ENCODE assay signal across 1 cellular context in the genomic region with DNA sequence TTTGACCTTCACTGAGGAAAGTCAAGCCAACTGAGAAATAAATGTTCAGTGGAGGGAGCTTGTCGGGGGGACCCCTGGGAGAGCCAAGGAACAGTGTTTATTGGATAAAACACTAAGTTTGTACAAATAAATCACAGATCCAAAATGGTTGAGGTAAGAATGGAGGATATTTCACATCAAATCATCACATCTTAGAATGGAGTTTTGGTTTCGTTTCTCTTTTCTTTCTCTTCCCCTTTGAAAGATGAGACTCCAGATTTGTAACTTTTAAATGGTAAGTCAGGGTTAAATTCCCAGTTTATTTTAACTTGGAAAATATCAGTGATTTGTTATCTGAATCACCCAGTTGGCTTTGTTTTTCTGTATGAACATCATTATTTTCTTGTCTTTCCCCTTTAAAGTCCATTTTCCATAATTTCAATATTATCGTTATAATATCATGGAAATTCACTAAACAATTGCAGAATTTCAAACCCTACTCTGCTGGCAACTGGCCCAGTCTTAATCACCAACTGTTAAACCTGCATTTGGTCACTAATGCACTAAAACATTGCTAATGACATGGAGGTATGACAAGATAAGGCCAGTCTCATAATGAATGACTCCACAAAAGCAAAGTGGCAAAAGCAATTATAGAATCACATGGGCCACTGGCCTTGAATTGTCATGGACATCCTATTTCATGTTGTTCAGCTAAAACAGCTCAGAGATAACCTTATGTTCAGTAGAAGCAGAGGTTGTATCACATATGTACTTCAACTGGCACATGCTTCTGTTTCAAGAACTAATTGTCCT.
TF ChIP-seq lines count a peak whose summit lies in the region.

No MANE protein-coding gene starts in this region.

TF ChIP-seq in WTC11, 78 proteins besides CTCF, POLR2A, EP300 and RAD21 (continued from another document):
- no peak for TF ChIP-seq FOXK1 (CRISPR knock-in tag; IDR thresholded peaks at IDR 0.05)
- TF ChIP-seq, protein P1, sequence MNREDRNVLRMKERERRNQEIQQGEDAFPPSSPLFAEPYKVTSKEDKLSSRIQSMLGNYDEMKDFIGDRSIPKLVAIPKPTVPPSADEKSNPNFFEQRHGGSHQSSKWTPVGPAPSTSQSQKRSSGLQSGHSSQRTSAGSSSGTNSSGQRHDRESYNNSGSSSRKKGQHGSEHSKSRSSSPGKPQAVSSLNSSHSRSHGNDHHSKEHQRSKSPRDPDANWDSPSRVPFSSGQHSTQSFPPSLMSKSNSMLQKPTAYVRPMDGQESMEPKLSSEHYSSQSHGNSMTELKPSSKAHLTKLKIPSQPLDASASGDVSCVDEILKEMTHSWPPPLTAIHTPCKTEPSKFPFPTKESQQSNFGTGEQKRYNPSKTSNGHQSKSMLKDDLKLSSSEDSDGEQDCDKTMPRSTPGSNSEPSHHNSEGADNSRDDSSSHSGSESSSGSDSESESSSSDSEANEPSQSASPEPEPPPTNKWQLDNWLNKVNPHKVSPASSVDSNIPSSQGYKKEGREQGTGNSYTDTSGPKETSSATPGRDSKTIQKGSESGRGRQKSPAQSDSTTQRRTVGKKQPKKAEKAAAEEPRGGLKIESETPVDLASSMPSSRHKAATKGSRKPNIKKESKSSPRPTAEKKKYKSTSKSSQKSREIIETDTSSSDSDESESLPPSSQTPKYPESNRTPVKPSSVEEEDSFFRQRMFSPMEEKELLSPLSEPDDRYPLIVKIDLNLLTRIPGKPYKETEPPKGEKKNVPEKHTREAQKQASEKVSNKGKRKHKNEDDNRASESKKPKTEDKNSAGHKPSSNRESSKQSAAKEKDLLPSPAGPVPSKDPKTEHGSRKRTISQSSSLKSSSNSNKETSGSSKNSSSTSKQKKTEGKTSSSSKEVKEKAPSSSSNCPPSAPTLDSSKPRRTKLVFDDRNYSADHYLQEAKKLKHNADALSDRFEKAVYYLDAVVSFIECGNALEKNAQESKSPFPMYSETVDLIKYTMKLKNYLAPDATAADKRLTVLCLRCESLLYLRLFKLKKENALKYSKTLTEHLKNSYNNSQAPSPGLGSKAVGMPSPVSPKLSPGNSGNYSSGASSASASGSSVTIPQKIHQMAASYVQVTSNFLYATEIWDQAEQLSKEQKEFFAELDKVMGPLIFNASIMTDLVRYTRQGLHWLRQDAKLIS (CRISPR knock-in tag; IDR thresholded peaks at IDR 0.05; ENCODE audit: borderline replicate concordance) = no peak
- TF ChIP-seq RORB (CRISPR knock-in tag; IDR thresholded peaks at IDR 0.05) = no peak
- TF ChIP-seq, protein P2, sequence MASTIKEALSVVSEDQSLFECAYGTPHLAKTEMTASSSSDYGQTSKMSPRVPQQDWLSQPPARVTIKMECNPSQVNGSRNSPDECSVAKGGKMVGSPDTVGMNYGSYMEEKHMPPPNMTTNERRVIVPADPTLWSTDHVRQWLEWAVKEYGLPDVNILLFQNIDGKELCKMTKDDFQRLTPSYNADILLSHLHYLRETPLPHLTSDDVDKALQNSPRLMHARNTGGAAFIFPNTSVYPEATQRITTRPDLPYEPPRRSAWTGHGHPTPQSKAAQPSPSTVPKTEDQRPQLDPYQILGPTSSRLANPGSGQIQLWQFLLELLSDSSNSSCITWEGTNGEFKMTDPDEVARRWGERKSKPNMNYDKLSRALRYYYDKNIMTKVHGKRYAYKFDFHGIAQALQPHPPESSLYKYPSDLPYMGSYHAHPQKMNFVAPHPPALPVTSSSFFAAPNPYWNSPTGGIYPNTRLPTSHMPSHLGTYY (CRISPR knock-in tag; IDR thresholded peaks at IDR 0.05) = no peak
- no peak for TF ChIP-seq ZNF423 (CRISPR knock-in tag; IDR thresholded peaks at IDR 0.05)
